In the genomic region with DNA sequence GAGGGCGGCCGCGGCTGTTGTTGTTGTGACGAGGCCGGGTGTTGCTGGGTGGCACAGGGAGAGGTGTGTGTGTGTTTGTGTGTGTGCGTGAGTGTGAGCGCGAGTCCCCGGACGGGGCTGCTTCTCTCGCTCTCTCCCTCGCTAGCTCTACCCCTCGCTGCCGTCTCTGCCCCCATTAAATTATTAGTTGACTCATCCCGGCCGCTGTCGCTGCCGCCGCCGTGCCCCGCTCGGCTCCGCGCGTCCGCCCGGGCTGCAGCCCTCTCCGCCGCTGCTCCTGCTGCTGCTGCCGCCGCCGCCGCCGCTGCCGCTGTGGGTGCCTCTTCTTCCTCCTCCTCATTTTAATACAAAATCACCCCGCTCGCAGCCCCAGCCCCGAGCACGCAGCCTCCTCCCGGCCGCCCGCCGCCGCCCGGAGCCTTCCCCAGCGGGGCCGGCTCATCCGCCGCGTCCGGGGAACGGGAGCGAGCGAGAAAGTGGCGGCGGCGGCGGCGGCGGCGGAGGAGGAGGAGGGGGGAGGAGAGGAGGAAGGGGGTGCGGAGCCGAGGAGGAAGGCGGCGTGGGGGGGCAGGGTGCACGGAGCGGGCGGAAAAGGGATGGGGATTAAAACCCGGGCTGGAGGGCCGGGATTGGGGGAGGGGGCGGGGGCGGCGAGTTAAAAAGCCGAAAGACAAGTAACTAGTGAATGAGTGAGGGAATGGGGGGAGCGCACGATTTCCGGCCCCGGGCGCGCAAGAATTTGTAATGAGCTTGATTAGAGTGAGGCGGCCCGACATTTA, we compare ENCODE assay signal across 8 cellular contexts. TPM values are rescaled to one million over a fixed set of nuclear protein-coding genes. Genes with fewer than 3 reads are reported as not detected.
DNase-seq lines count a peak whose midpoint lies in the region; ATAC-seq, FAIRE-seq and TF ChIP-seq lines count a peak whose summit lies in the region.

SATB1 (minus strand) TSS at position 478 of the 779 bp plus-strand sequence. CDS start 4,372 bp downstream, outside the sequence.

- H3K4me2 ChIP-seq in SU-DHL-6 (ENCODE audit: low read depth, low read length, poor library complexity, severe bottlenecking) = peak within 1 kb of the TSS; percentile 93

- no peaks in the 10 kb centered on the region for H3K79me2 ChIP-seq in SU-DHL-6 (ENCODE audit: insufficient read depth, low read length)

- FAIRE-seq in pancreas (lab: Jason Lieb, UNC) = no peak

- peak within 1 kb of the TSS; percentile 95 for H2AFZ ChIP-seq in SU-DHL-6 (ENCODE audit: low read depth, low read length, severe bottlenecking)

- no peaks in the 10 kb centered on the region for H3K9me2 ChIP-seq in SU-DHL-6 (replicated peaks; ENCODE audit: insufficient read depth, low read length)

- H3K27ac ChIP-seq in SU-DHL-6 (ENCODE audit: low read depth, low read length) (no peak within 1 kb of the TSS), cardiac muscle cell (peak within 1 kb of the TSS; percentile 84), pancreas (peak within 1 kb of the TSS; percentile 81 to 97 (median 92))

- H3K27me3 ChIP-seq in SU-DHL-6 (ENCODE audit: low read length) (no peaks in the 10 kb centered on the region), adipocyte (replicated peaks; ENCODE audit: control insufficient read depth, insufficient read depth, low read length) (no peaks in the 10 kb centered on the region), cardiac muscle cell (no peaks in the 10 kb centered on the region), pancreas (no peaks in the 10 kb centered on the region)

- H3K9ac ChIP-seq in SU-DHL-6 (ENCODE audit: low read length) (peak within 1 kb of the TSS; percentile 56), adipocyte (ENCODE audit: low read length) (peak within 1 kb of the TSS; percentile 88)

- peaks cover 12% of the 10 kb centered on the region for H3F3A ChIP-seq in SU-DHL-6 (ENCODE audit: insufficient read depth)

- H3K4me3 ChIP-seq in SU-DHL-6 (ENCODE audit: insufficient read depth, low read length, poor library complexity, severe bottlenecking) = peak within 1 kb of the TSS; percentile 72
- H3K4me3 ChIP-seq in adipocyte (ENCODE audit: low read length) = peak within 1 kb of the TSS; percentile 86
- H3K4me3 ChIP-seq in cardiac muscle cell = peak within 1 kb of the TSS; percentile 91
- peak within 1 kb of the TSS; percentile 60 to 89 (median 80) for H3K4me3 ChIP-seq in pancreas

- H4K20me1 ChIP-seq in SU-DHL-6 (ENCODE audit: low read depth, low read length) = 0 out of 2 replicates have a peak, but pooled peaks cover 3% of the 10 kb centered on the region

- H3K4me1 ChIP-seq in adipocyte (ENCODE audit: control insufficient read depth, insufficient read depth, low read length) = peaks cover 22% of the 10 kb centered on the region
- H3K4me1 ChIP-seq in cardiac muscle cell (ENCODE audit: low read depth) = peaks cover 10% of the 10 kb centered on the region
- peaks cover 12 to 18% (median 16%) of the 10 kb centered on the region in 3 donors for H3K4me1 ChIP-seq in pancreas

- DNase-seq in CD1c-positive myeloid dendritic cell (ENCODE audit: extremely low spot score) (peak; percentile 55), HuH-7.5 (ENCODE audit: low spot score) (peak; percentile 40), adipocyte (ENCODE audit: low read depth) (peak; percentile 86), cardiac muscle cell (ENCODE audit: low read depth in 1 of 2, low spot score in 1 of 2) (peak; percentile 80 to 85), pancreas (peak; percentile 83 to 93 (median 88)), GM19240 (ENCODE audit: insufficient read length, low spot score) (no peak)

- no peak for TF ChIP-seq CTCF in SU-DHL-6 (IDR thresholded peaks at IDR 0.05; ENCODE audit: insufficient read depth, low read length, poor library complexity, severe bottlenecking)
- no peak for TF ChIP-seq CTCF in cardiac muscle cell (IDR thresholded peaks at IDR 0.05; ENCODE audit: low read depth, low read length)
- no peak for TF ChIP-seq CTCF in pancreas (IDR thresholded peaks at IDR 0.05)

- H3K36me3 ChIP-seq in SU-DHL-6 (ENCODE audit: low read length) (no peaks in the 10 kb centered on the region), adipocyte (ENCODE audit: control insufficient read depth, insufficient read depth, low read length, severe bottlenecking) (no peaks in the 10 kb centered on the region), cardiac muscle cell (no peaks in the 10 kb centered on the region), pancreas (no peaks in the 10 kb centered on the region)

- WGBS in pancreas, 2 donors = 1% methylated on average over 53 to 82 of the region's 82 CpGs

- ATAC-seq in GM21381 (IDR thresholded peaks at IDR 0.05; ENCODE audit: unreplicated experiment) = peak; percentile 55
- peak; percentile 71 to 81 (median 74) for ATAC-seq in pancreas

- intact Hi-C loops in pancreas (cut with DNase I) = no loop called here

- H3K9me3 ChIP-seq in SU-DHL-6 (ENCODE audit: insufficient read depth, low read length) (no peaks in the 10 kb centered on the region), adipocyte (ENCODE audit: control insufficient read depth, low read length) (no peaks in the 10 kb centered on the region), cardiac muscle cell (ENCODE audit: low read depth) (no peaks in the 10 kb centered on the region), pancreas (no peaks in the 10 kb centered on the region)

RNA-seq across cellular contexts. Expression of gene SATB1, which starts in this region (rescaled TPM):
- total RNA-seq in cardiac muscle cell = 33.2 and 52.2 TPM in 2 replicates
- polyA plus RNA-seq in cardiac muscle cell = 15.9 and 25.6 TPM in 2 replicates
- total RNA-seq in pancreas = 10 to 100 TPM; 19.8 to 40.0 (median 28.7) TPM
- polyA plus RNA-seq in pancreas = 10 to 100 TPM; 12.6 to 23.0 TPM
